Comparison of ENCODE assay signal across 1 cellular context in the genomic region with DNA sequence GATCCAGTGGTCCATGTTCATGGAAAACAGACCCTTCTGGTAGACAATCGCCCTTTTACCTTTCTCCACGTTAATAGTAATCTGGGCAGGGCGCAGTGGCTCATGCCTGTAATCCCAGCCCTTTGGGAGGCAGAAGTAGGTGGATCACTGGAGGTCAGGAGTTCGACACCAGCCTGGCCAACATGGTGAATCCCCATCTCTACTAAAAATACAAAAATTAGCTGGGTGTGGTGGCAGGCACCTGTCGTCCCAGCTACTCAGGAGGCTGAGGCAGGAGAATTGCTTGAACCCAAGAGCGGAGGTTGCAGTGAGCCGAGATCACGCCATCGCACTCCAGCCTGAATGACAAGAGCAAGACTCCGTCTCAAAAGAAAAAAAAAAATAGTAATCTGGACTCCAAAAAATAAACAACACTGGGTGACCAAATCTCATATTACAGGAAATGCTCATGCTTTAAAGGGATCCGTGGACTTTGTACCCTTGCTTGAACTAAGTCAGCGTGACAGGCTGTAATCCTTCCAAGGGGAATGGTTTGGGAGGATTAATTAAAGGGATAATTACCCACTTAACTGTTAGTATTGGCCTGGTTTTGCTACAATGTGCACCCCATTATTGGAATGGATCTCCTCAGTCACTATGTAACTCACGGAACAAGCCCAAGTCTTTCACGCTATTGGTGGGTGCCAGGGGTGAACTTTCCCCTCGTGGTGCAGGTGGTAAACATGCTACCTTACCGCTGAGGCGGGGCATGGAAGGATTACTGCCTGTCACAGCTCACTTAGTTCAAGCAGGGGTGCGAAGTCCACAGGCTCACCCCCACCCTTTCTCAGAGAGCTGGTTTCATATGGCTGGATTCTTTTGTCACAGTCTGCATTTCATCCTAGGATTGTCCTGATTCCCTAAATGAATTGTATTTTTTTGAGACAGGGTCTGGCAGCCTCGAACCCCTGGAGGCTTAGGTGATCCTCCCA.
A peak's percentile ranks its signal among the peaks of the same experiment; 100 is the strongest.
TF ChIP-seq lines count a peak whose summit lies in the region.

No MANE protein-coding gene starts in this region.

TF ChIP-seq in HepG2, 621 proteins besides CTCF, POLR2A, EP300 and RAD21 (continued from another document and continues in another):
- TF ChIP-seq IKZF1 (IDR thresholded peaks at IDR 0.05) (no peak), ZNF607 (CRISPR knock-in tag; IDR thresholded peaks at IDR 0.05; ENCODE audit: borderline replicate concordance) (peak; percentile 65), ZBTB21 (CRISPR knock-in tag; IDR thresholded peaks at IDR 0.05) (0 out of 2 replicates have a peak, but pooled peaks have one; percentile 48), ZBTB37 (CRISPR knock-in tag; IDR thresholded peaks at IDR 0.05) (peak; percentile 72; the same call in 1 of the 2 replicates), RFXAP (CRISPR knock-in tag; IDR thresholded peaks at IDR 0.05; ENCODE audit: borderline replicate concordance) (peak; percentile 94), TEAD3 (CRISPR knock-in tag; optimal IDR thresholded peaks at IDR 0.05; ENCODE audit: borderline replicate concordance) (peak; percentile 84), ZBTB42 (CRISPR knock-in tag; IDR thresholded peaks at IDR 0.05) (0 out of 2 replicates have a peak, but pooled peaks have one; percentile 53), HOXA3 (CRISPR knock-in tag; IDR thresholded peaks at IDR 0.05) (peak; percentile 96), AFF4 (CRISPR knock-in tag; IDR thresholded peaks at IDR 0.05) (no peak), KIAA2018 (CRISPR knock-in tag; IDR thresholded peaks at IDR 0.05; ENCODE audit: borderline replicate concordance) (peak; percentile 54; the same call in 1 of the 2 replicates), FLYWCH1 (CRISPR knock-in tag; IDR thresholded peaks at IDR 0.05) (no peak), CEBPB (IDR thresholded peaks at IDR 0.05; ENCODE audit: borderline replicate concordance, low read depth, low read length) (0 out of 2 replicates have a peak, but pooled peaks have one; percentile 14), ZNF513 (CRISPR knock-in tag; conservative IDR thresholded peaks at IDR 0.05) (no peak), ZNF567 (CRISPR knock-in tag; IDR thresholded peaks at IDR 0.05; ENCODE audit: borderline replicate concordance) (no peak)
- TF ChIP-seq, protein P1, sequence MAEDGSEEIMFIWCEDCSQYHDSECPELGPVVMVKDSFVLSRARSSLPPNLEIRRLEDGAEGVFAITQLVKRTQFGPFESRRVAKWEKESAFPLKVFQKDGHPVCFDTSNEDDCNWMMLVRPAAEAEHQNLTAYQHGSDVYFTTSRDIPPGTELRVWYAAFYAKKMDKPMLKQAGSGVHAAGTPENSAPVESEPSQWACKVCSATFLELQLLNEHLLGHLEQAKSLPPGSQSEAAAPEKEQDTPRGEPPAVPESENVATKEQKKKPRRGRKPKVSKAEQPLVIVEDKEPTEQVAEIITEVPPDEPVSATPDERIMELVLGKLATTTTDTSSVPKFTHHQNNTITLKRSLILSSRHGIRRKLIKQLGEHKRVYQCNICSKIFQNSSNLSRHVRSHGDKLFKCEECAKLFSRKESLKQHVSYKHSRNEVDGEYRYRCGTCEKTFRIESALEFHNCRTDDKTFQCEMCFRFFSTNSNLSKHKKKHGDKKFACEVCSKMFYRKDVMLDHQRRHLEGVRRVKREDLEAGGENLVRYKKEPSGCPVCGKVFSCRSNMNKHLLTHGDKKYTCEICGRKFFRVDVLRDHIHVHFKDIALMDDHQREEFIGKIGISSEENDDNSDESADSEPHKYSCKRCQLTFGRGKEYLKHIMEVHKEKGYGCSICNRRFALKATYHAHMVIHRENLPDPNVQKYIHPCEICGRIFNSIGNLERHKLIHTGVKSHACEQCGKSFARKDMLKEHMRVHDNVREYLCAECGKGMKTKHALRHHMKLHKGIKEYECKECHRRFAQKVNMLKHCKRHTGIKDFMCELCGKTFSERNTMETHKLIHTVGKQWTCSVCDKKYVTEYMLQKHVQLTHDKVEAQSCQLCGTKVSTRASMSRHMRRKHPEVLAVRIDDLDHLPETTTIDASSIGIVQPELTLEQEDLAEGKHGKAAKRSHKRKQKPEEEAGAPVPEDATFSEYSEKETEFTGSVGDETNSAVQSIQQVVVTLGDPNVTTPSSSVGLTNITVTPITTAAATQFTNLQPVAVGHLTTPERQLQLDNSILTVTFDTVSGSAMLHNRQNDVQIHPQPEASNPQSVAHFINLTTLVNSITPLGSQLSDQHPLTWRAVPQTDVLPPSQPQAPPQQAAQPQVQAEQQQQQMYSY (CRISPR knock-in tag; IDR thresholded peaks at IDR 0.05) = peak; percentile 58; the same call in 1 of the 2 replicates
- TF ChIP-seq, protein P2, sequence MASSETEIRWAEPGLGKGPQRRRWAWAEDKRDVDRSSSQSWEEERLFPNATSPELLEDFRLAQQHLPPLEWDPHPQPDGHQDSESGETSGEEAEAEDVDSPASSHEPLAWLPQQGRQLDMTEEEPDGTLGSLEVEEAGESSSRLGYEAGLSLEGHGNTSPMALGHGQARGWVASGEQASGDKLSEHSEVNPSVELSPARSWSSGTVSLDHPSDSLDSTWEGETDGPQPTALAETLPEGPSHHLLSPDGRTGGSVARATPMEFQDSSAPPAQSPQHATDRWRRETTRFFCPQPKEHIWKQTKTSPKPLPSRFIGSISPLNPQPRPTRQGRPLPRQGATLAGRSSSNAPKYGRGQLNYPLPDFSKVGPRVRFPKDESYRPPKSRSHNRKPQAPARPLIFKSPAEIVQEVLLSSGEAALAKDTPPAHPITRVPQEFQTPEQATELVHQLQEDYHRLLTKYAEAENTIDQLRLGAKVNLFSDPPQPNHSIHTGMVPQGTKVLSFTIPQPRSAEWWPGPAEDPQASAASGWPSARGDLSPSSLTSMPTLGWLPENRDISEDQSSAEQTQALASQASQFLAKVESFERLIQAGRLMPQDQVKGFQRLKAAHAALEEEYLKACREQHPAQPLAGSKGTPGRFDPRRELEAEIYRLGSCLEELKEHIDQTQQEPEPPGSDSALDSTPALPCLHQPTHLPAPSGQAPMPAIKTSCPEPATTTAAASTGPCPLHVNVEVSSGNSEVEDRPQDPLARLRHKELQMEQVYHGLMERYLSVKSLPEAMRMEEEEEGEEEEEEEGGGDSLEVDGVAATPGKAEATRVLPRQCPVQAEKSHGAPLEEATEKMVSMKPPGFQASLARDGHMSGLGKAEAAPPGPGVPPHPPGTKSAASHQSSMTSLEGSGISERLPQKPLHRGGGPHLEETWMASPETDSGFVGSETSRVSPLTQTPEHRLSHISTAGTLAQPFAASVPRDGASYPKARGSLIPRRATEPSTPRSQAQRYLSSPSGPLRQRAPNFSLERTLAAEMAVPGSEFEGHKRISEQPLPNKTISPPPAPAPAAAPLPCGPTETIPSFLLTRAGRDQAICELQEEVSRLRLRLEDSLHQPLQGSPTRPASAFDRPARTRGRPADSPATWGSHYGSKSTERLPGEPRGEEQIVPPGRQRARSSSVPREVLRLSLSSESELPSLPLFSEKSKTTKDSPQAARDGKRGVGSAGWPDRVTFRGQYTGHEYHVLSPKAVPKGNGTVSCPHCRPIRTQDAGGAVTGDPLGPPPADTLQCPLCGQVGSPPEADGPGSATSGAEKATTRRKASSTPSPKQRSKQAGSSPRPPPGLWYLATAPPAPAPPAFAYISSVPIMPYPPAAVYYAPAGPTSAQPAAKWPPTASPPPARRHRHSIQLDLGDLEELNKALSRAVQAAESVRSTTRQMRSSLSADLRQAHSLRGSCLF (CRISPR knock-in tag; IDR thresholded peaks at IDR 0.05; ENCODE audit: borderline replicate concordance) = no peak
